ENCODE assay signal across 8 cellular contexts in the genomic region with DNA sequence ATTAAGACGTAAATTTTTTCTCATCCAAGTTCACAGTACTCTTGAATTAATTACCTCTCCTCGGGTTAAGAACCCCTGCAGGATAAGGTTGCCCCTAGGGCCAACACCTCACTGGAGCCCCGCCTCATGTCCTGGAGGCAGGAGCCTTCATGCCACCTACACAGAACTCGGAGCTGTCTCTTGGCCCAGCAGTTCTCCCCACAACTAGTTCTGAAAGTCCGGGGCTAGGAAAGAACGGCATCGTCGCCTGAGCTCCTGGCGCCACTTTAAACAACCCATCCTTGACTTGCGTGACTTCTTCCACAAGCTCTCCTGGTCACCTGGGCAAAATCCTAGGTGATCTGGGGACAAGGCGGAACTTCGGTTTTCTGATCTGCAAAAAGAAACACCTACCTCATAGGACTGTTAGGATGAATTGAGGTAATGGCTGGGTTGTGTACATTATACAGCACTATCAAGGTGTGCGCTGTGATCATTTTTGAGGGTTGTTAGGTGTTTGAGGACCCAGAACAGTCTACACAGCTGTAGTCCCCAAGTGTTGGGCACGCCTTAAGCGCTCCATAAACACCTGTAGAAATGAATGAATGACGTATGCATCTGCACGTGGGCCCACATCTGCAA. TPM values are rescaled to one million over a fixed set of nuclear protein-coding genes. Genes with fewer than 3 reads are reported as not detected.
DNase-seq lines count a peak whose midpoint lies in the region; ATAC-seq and TF ChIP-seq lines count a peak whose summit lies in the region.

No MANE protein-coding gene starts in this region.

- H2BK120ac ChIP-seq in mesenchymal stem cell (ENCODE audit: low read depth, low read length) = no peak overlapping the region

- H2BK5ac ChIP-seq in mesenchymal stem cell (ENCODE audit: low read depth, low read length, poor library complexity, severe bottlenecking) = no peak overlapping the region

- H2AFZ ChIP-seq in mesenchymal stem cell (ENCODE audit: low read depth, low read length) = no peak overlapping the region

- H3K4ac ChIP-seq in mesenchymal stem cell (ENCODE audit: low read depth in 1 of 2, low read length in 2 of 2) = no peak overlapping the region

- H3K18ac ChIP-seq in mesenchymal stem cell (ENCODE audit: low read depth in 1 of 2, low read length in 2 of 2) = no peak overlapping the region

- peak overlapping the region; percentile 60 to 94 (median 80) for H3K4me3 ChIP-seq in heart right ventricle
- peak overlapping the region; percentile 64 for H3K4me3 ChIP-seq in brain microvascular endothelial cell (ENCODE audit: low read depth, low read length)
- H3K4me3 ChIP-seq in mesenchymal stem cell (ENCODE audit: insufficient read depth in 1 of 2, low read depth in 1 of 2, low read length in 2 of 2) = peak overlapping the region; percentile 70 to 78
- peak overlapping the region; percentile 81 for H3K4me3 ChIP-seq in upper lobe of right lung

- no peak overlapping the region for H3K14ac ChIP-seq in mesenchymal stem cell (ENCODE audit: low read length in 2 of 2)

- H3K4me2 ChIP-seq in mesenchymal stem cell (ENCODE audit: low read length, poor library complexity, severe bottlenecking) = peak overlapping the region; percentile 97

- no peak overlapping the region for H2BK12ac ChIP-seq in mesenchymal stem cell (ENCODE audit: low read length in 2 of 2)

- H2BK15ac ChIP-seq in mesenchymal stem cell (ENCODE audit: low read depth, poor library complexity, severe bottlenecking) = no peak overlapping the region

- no peak overlapping the region for H3K23ac ChIP-seq in mesenchymal stem cell (ENCODE audit: low read length in 2 of 2)

- TF ChIP-seq CTCF in heart right ventricle (IDR thresholded peaks at IDR 0.05) (no peak), brain microvascular endothelial cell (IDR thresholded peaks at IDR 0.05; ENCODE audit: low read depth, low read length, missing control alignments) (no peak), upper lobe of right lung (IDR thresholded peaks at IDR 0.05) (no peak)

- peaks cover 7% of the 10 kb centered on the region for H3K79me1 ChIP-seq in mesenchymal stem cell (replicated peaks; ENCODE audit: low read length, poor library complexity, severe bottlenecking)

- no peak overlapping the region for H4K8ac ChIP-seq in mesenchymal stem cell (ENCODE audit: low read length)

- peak overlapping the region in 9 of 10 donors; percentile 84 to 97 (median 94) for H3K27ac ChIP-seq in heart right ventricle
- no peak overlapping the region for H3K27ac ChIP-seq in brain microvascular endothelial cell
- no peak overlapping the region for H3K27ac ChIP-seq in mesenchymal stem cell (ENCODE audit: low read length, poor library complexity, severe bottlenecking)
- peak overlapping the region; percentile 82 for H3K27ac ChIP-seq in upper lobe of right lung

- WGBS in heart right ventricle, 2 donors = 69 to 71% methylated on average over 17 of the region's 17 CpGs
- 77% methylated on average over 17 of the region's 17 CpGs for WGBS in mesenchymal stem cell

- DNase-seq in heart right ventricle = no peak
- DNase-seq in Right ventricle myocardium superior = no peak
- DNase-seq in brain microvascular endothelial cell = no peak
- DNase-seq in mesenchymal stem cell = no peak
- DNase-seq in upper lobe of right lung = no peak
- DNase-seq in dermis blood vessel endothelial cell = no peak
- DNase-seq in iPS-NIHi11 (ENCODE audit: low spot score) = no peak

- intact Hi-C loops in heart right ventricle (cut with DNase I) = loop anchor here in 3 of 10 donors (5.0 kb wide), 1 partner anchor 36 kb away; no protein-coding TSS in a partner anchor
- intact Hi-C loops in Right ventricle myocardium superior (cut with DNase I) = loop anchor here (5.0 kb wide), 1 partner anchor 36 kb away; no protein-coding TSS in a partner anchor
- intact Hi-C loops in upper lobe of right lung (cut with DNase I) = no loop called here

- H2AK5ac ChIP-seq in mesenchymal stem cell (ENCODE audit: low read length, severe bottlenecking) = no peak overlapping the region

- H3K4me1 ChIP-seq in heart right ventricle = peaks cover under 1 to 44% (median 20%) of the 10 kb centered on the region in 9 donors
- peaks cover 9% of the 10 kb centered on the region for H3K4me1 ChIP-seq in mesenchymal stem cell (ENCODE audit: control insufficient read depth, insufficient read depth, low read depth, low read length)
- peaks cover 5% of the 10 kb centered on the region for H3K4me1 ChIP-seq in upper lobe of right lung

- no peak for ATAC-seq in heart right ventricle
- ATAC-seq in Right ventricle myocardium superior (ENCODE audit: poor library complexity) = no peak
- ATAC-seq in upper lobe of right lung = no peak
- ATAC-seq in GM19023 (IDR thresholded peaks at IDR 0.05; ENCODE audit: unreplicated experiment) = no peak

- no peaks in the 10 kb centered on the region for H3K9me3 ChIP-seq in heart right ventricle
- no peaks in the 10 kb centered on the region for H3K9me3 ChIP-seq in mesenchymal stem cell (ENCODE audit: control insufficient read depth, low read length)
- H3K9me3 ChIP-seq in upper lobe of right lung = no peaks in the 10 kb centered on the region

- no peak overlapping the region for H3K9ac ChIP-seq in mesenchymal stem cell (ENCODE audit: low read length)

- H3K36me3 ChIP-seq in heart right ventricle (no peaks in the 10 kb centered on the region), brain microvascular endothelial cell (replicated peaks) (no peaks in the 10 kb centered on the region), mesenchymal stem cell (ENCODE audit: control insufficient read depth in 1 of 2, insufficient read depth in 2 of 2, low read depth in 1 of 2, low read length in 2 of 2) (no peaks in the 10 kb centered on the region), upper lobe of right lung (no peaks in the 10 kb centered on the region)

- in situ Hi-C loops in brain microvascular endothelial cell (cut with HindIII; ENCODE audit: low pct_ligation_motif_present, low sequenced_read_pairs) = loop anchor here (25.0 kb wide), 1 partner anchor 239 kb away; no protein-coding TSS in a partner anchor

- H4K91ac ChIP-seq in mesenchymal stem cell (ENCODE audit: low read length) = no peak overlapping the region

- H3K27me3 ChIP-seq in heart right ventricle (peaks cover 0 to 39% (median 0%) of the 10 kb centered on the region in 7 donors), brain microvascular endothelial cell (replicated peaks) (no peaks in the 10 kb centered on the region), mesenchymal stem cell (ENCODE audit: control insufficient read depth in 1 of 2, insufficient read depth in 1 of 2, low read length in 2 of 2) (peaks cover 0 to 70% of the 10 kb centered on the region in 2 experiments), upper lobe of right lung (no peaks in the 10 kb centered on the region)

RNA-seq across cellular contexts. Expression of gene ITGA6, which starts 0.6 kb away (rescaled TPM):
- total RNA-seq in heart right ventricle = 10 to 100 TPM; 36.0 to 68.3 (median 46.8) TPM
- polyA plus RNA-seq in heart right ventricle = 10 to 100 TPM; 22.1 to 23.9 TPM
- 44.4 TPM for total RNA-seq in Right ventricle myocardium superior
- 31.2 TPM for polyA plus RNA-seq in mesenchymal stem cell (2013, experiment 1 of 2)
- polyA plus RNA-seq in mesenchymal stem cell (2013, experiment 2 of 2) = 32.5 TPM
- total RNA-seq in upper lobe of right lung = 73.0 TPM
- 338 and 347 TPM in 2 replicates for total RNA-seq in dermis blood vessel endothelial cell

Comparison
In these comparisons a context has a peak if more than half of its experiments do, and no peak if none do; other contexts are left out.
1. H3K27ac ChIP-seq: peak in heart right ventricle (9 of 10) and upper lobe of right lung (single experiment); none in brain microvascular endothelial cell (single experiment) and mesenchymal stem cell (single experiment).
2. Peak in every context shown above with its lines, with median percentiles within 50 percentile points of each other: H3K4me3 ChIP-seq.